27 cellular contexts compared by ENCODE assay signal in the genomic region with DNA sequence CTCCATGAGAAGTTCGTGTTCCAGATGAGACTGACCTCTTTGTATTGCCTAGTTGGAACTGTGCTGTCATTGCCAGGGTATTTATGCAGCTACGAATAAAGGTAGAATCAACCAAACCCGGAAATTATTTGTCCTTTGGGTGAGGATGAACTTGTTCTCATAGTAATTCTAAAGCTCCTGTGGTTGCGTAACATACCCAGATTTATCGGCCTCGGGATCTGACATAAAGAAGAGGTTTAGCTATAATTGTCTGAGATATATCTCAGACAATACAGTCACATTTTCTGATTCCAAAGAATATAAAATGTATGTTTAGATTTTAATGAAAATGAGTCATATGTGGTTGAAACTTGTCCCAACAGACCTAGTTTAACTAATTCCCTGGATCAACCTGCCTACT.
"Had no signal": no experiment of that assay in that cellular context is flagged by ENCODE, and none has a peak within 500 bp of the region (broad histone marks: within the 10 kb centered on the region; RNA-seq: fewer than 3 reads in every experiment).

No MANE protein-coding gene starts in this region.

- H3K4me1 Mint-ChIP-seq: activated B cell treated with CpG ODN at 0.5 μM for 24 hours; activated CD4-positive, alpha-beta T cell treated with anti-CD3 and anti-CD28 coated beads, Interleukin-2, amount 10 ng/mL, durations not matched to agents 24 days and 14 days; activated naive CD8-positive, alpha-beta T cell treated with anti-CD3 and anti-CD28 coated beads, Interleukin-2, amount 50 U/mL, for 24 hours; T-cell had no signal

- H3K36me3 Mint-ChIP-seq: activated CD4-positive, alpha-beta memory T cell treated with anti-CD3 and anti-CD28 coated beads for 36 hours; activated naive CD4-positive, alpha-beta T cell treated with anti-CD3 and anti-CD28 coated beads, Interleukin-2, amount 50 U/mL, for 72 hours; T-cell had no signal

- H3K9me3 ChIP-seq: ascending aorta, body of pancreas had no signal

- H3K27me3 ChIP-seq: ascending aorta, body of pancreas had no signal

- H3K27ac ChIP-seq: ascending aorta, body of pancreas, coronary artery, SK-N-MC had no signal

- H3K4me3 ChIP-seq: ascending aorta, body of pancreas, coronary artery, SK-N-MC had no signal

- H3K36me3 ChIP-seq: ascending aorta had no signal

- H3K9me3 Mint-ChIP-seq: activated B cell treated with CpG ODN at 0.5 μM for 24 hours; activated CD4-positive, alpha-beta T cell treated with anti-CD3 and anti-CD28 coated beads, Interleukin-2, amount 10 ng/mL, durations not matched to agents 24 days and 14 days; activated T-cell treated with anti-CD3 and anti-CD28 coated beads, Interleukin-2, amount 50 U/mL, for 4 hours had no signal

- ATAC-seq: activated naive CD4-positive, alpha-beta T cell treated with anti-CD3 and anti-CD28 coated beads, Interleukin-2, amount 50 U/mL, for 72 hours; activated naive CD8-positive, alpha-beta T cell treated with anti-CD3 and anti-CD28 coated beads, Interleukin-2, amount 50 U/mL, for 24 hours; activated T-cell treated with anti-CD3 and anti-CD28 coated beads, Interleukin-2, amount 50 U/mL, for 4 hours; body of pancreas; T-cell had no signal

- H3K4me1 ChIP-seq: ascending aorta had no signal

- H3K27ac Mint-ChIP-seq: activated B cell treated with CpG ODN at 0.5 μM for 24 hours; activated CD4-positive, alpha-beta memory T cell treated with anti-CD3 and anti-CD28 coated beads for 36 hours; activated CD4-positive, alpha-beta T cell treated with anti-CD3 and anti-CD28 coated beads, Interleukin-2, amount 10 ng/mL, durations not matched to agents 24 days and 14 days; activated naive CD4-positive, alpha-beta T cell treated with anti-CD3 and anti-CD28 coated beads, Interleukin-2, amount 50 U/mL, for 72 hours; activated naive CD8-positive, alpha-beta T cell treated with anti-CD3 and anti-CD28 coated beads, Interleukin-2, amount 50 U/mL, for 24 hours; T-cell had no signal

- H3K4me3 Mint-ChIP-seq: activated B cell treated with CpG ODN at 0.5 μM for 24 hours; activated CD4-positive, alpha-beta memory T cell treated with anti-CD3 and anti-CD28 coated beads for 36 hours; activated CD4-positive, alpha-beta T cell treated with anti-CD3 and anti-CD28 coated beads, Interleukin-2, amount 10 ng/mL, durations not matched to agents 24 days and 14 days; activated naive CD8-positive, alpha-beta T cell treated with anti-CD3 and anti-CD28 coated beads, Interleukin-2, amount 50 U/mL, for 24 hours; activated T-cell treated with anti-CD3 and anti-CD28 coated beads, Interleukin-2, amount 50 U/mL, for 4 hours; T-cell had no signal

- DNase-seq: activated B cell treated with CpG ODN at 0.5 μM for 24 hours; activated CD4-positive, alpha-beta memory T cell treated with anti-CD3 and anti-CD28 coated beads for 36 hours; activated CD4-positive, alpha-beta T cell treated with anti-CD3 and anti-CD28 coated beads for 1 hour; activated CD4-positive, alpha-beta T cell treated with anti-CD3 and anti-CD28 coated beads, Interleukin-2, amount 10 ng/mL, durations not matched to agents 24 days and 14 days; activated CD8-positive, alpha-beta memory T cell treated with anti-CD3 and anti-CD28 coated beads for 24 hours; activated effector memory CD4-positive, alpha-beta T cell treated with anti-CD3 and anti-CD28 coated beads, Interleukin-2, amount 50 U/mL, for 16 hours; activated naive CD4-positive, alpha-beta T cell treated with Interleukin-2 at 50 U/mL for 16 hours; activated naive CD8-positive, alpha-beta T cell treated with anti-CD3 and anti-CD28 coated beads, Interleukin-2, amount 50 U/mL, for 24 hours; activated T-cell treated with anti-CD3 and anti-CD28 coated beads, Interleukin-2, amount 50 U/mL, for 4 hours; amniotic stem cell; body of pancreas; central memory CD4-positive, alpha-beta T cell; MV-4-11; NCI-H1092 treated with DMSO at 0.1 percent for 48 hours; NCI-H1417 treated with DMSO at 0.1 percent for 48 hours; NCI-H1694 treated with DMSO at 0.1 percent for 48 hours; NCI-H2029 treated with DMSO at 0.1 percent for 48 hours; NCI-H510A treated with DMSO at 0.1 percent for 48 hours; NCI-H69; SIG-M5; T-cell; T-helper 2 cell; T1000 had no signal

- H3K27me3 Mint-ChIP-seq: activated B cell treated with CpG ODN at 0.5 μM for 24 hours; activated CD4-positive, alpha-beta memory T cell treated with anti-CD3 and anti-CD28 coated beads for 36 hours; activated CD4-positive, alpha-beta T cell treated with anti-CD3 and anti-CD28 coated beads, Interleukin-2, amount 10 ng/mL, durations not matched to agents 24 days and 14 days; activated naive CD8-positive, alpha-beta T cell treated with anti-CD3 and anti-CD28 coated beads, Interleukin-2, amount 50 U/mL, for 24 hours; T-cell had no signal
